Comparison of ENCODE assay signal across 8 cellular contexts in genomic region chr18:35040988-35041751, GRCh38. TPM values are rescaled to one million over a fixed set of nuclear protein-coding genes. Genes with fewer than 3 reads are reported as not detected.
A peak's percentile ranks its signal among the peaks of the same experiment; 100 is the strongest.
DNase-seq lines count a peak whose midpoint lies in the region; ATAC-seq and TF ChIP-seq lines count a peak whose summit lies in the region.

MAPRE2 (plus strand) TSS chr18:35041413; CDS start chr18:35041540, 127 bp downstream.

- peaks cover 35 to 57% of the 10 kb centered on the region in 2 donors for H3K4me1 Mint-ChIP-seq in effector memory CD8-positive, alpha-beta T cell (ENCODE audit: low read depth in 2 of 2)
- H3K4me1 Mint-ChIP-seq in memory B cell: peaks cover 66% of the 10 kb centered on the region

- peak within 1 kb of the TSS; percentile 83 to 91 for H3K4me3 Mint-ChIP-seq in effector memory CD8-positive, alpha-beta T cell
- peak within 1 kb of the TSS; percentile 99 for H3K4me3 Mint-ChIP-seq in memory B cell

- H3K27ac Mint-ChIP-seq in effector memory CD8-positive, alpha-beta T cell: peak within 1 kb of the TSS; percentile 97 to 99
- peak within 1 kb of the TSS; percentile 100 for H3K27ac Mint-ChIP-seq in memory B cell

- DNase-seq in CMK (ENCODE audit: low read depth): peak; percentile 90
- peak; percentile 92 for DNase-seq in GM20000 (ENCODE audit: low spot score)
- peak; percentile 87 for DNase-seq in HT-29 (ENCODE audit: low spot score)
- DNase-seq in NOMO-1 (lab: John Stamatoyannopoulos, UW; ENCODE audit: unreplicated experiment in 2 of 2): peak; percentile 89 to 91
- peak; percentile 98 to 99 for DNase-seq in activated CD8-positive, alpha-beta memory T cell treated with anti-CD3 and anti-CD28 coated beads for 4 hours (ENCODE audit: low read depth in 2 of 2)
- DNase-seq in effector memory CD8-positive, alpha-beta T cell: peak; percentile 99 to 100 (median 100)
- DNase-seq in memory B cell (ENCODE audit: low spot score in 2 of 2): peak; percentile 99
- DNase-seq in stimulated activated CD8-positive, alpha-beta memory T cell treated with anti-CD3 and anti-CD28 coated beads, Interleukin-12 subunit alpha, Interleukin-12 subunit beta, amount 100 ng/mL, for 24 hours (ENCODE audit: extremely low read depth): peak; percentile 98

- peak; percentile 88 for ATAC-seq in effector memory CD8-positive, alpha-beta T cell (replicated peaks)
- ATAC-seq in memory B cell (ENCODE audit: low read depth): peak; percentile 86

- H3K36me3 Mint-ChIP-seq in effector memory CD8-positive, alpha-beta T cell (ENCODE audit: insufficient read depth): peaks cover 39% of the 10 kb centered on the region
- H3K36me3 Mint-ChIP-seq in memory B cell: no peaks in the 10 kb centered on the region

- no peaks in the 10 kb centered on the region for H3K27me3 Mint-ChIP-seq in effector memory CD8-positive, alpha-beta T cell
- no peaks in the 10 kb centered on the region for H3K27me3 Mint-ChIP-seq in memory B cell

- H3K9me3 Mint-ChIP-seq in effector memory CD8-positive, alpha-beta T cell: no peaks in the 10 kb centered on the region
- H3K9me3 Mint-ChIP-seq in memory B cell: no peaks in the 10 kb centered on the region

- TF ChIP-seq CTCF in GM20000 (IDR thresholded peaks at IDR 0.05; ENCODE audit: extremely low read depth, missing control alignments): no peak

RNA-seq across cellular contexts. Expression of gene MAPRE2, which starts in this region (rescaled TPM):
- 2.8 TPM in 2 replicates for total RNA-seq in HT-29 (2014; rRNA removed; shearing (Covaris generic))

Comparison
In these comparisons a context has a peak if more than half of its experiments do, and no peak if none do; other contexts are left out.
1. Peak in every context shown above with its lines: DNase-seq and ATAC-seq.